15 cellular contexts compared by ENCODE assay signal in genomic region chr22:41847300-41847699, GRCh38. TPM values are rescaled to one million over a fixed set of nuclear protein-coding genes. Genes with fewer than 3 reads are reported as not detected.
DNase-seq lines count a peak whose midpoint lies in the region; ATAC-seq and TF ChIP-seq lines count a peak whose summit lies in the region.
"Had no signal": no experiment of that assay in that cellular context is flagged by ENCODE, and none has a peak within 500 bp of the region (broad histone marks: within the 10 kb centered on the region; RNA-seq: fewer than 3 reads in every experiment).

No MANE protein-coding gene starts in this region.

- H3K4me3 Mint-ChIP-seq in activated naive CD4-positive, alpha-beta T cell treated with anti-CD3 and anti-CD28 coated beads, Interleukin-2, amount 50 U/mL, for 24 hours = peak overlapping the region; percentile 53
- H3K4me3 Mint-ChIP-seq in T-helper 17 cell (no peak overlapping the region), glutamatergic neuron (ENCODE audit: unreplicated experiment) (peak overlapping the region; percentile 15), HFFc6 (no peak overlapping the region)

- peaks cover 8% of the 10 kb centered on the region for H3K36me3 Mint-ChIP-seq in activated naive CD4-positive, alpha-beta T cell treated with anti-CD3 and anti-CD28 coated beads, Interleukin-2, amount 50 U/mL, for 24 hours
- H3K36me3 Mint-ChIP-seq in activated naive CD4-positive, alpha-beta T cell treated with anti-CD3 and anti-CD28 coated beads, Interleukin-2, amount 50 U/mL, for 72 hours = peaks cover 0 to 14% of the 10 kb centered on the region in 2 donors
- H3K36me3 Mint-ChIP-seq in T-helper 17 cell (ENCODE audit: low read depth) (peaks cover 6% of the 10 kb centered on the region), glutamatergic neuron (ENCODE audit: unreplicated experiment) (no peaks in the 10 kb centered on the region), HFFc6 (ENCODE audit: low read depth) (no peaks in the 10 kb centered on the region)

- peaks cover 66% of the 10 kb centered on the region for H3K4me1 Mint-ChIP-seq in activated naive CD4-positive, alpha-beta T cell treated with anti-CD3 and anti-CD28 coated beads, Interleukin-2, amount 50 U/mL, for 24 hours
- H3K4me1 Mint-ChIP-seq in T-helper 17 cell = peaks cover 35% of the 10 kb centered on the region
- peaks cover 27% of the 10 kb centered on the region for H3K4me1 Mint-ChIP-seq in glutamatergic neuron (ENCODE audit: low read depth, unreplicated experiment)
- H3K4me1 Mint-ChIP-seq in HFFc6 (ENCODE audit: low read depth) = no peaks in the 10 kb centered on the region; the same call in 1 of the 2 replicates

- DNase-seq in activated naive CD4-positive, alpha-beta T cell treated with anti-CD3 and anti-CD28 coated beads, Interleukin-2, amount 50 U/mL, for 72 hours (ENCODE audit: low spot score in 2 of 2) = no peak
- DNase-seq in T-helper 17 cell (no peak), glutamatergic neuron (no peak), tibial nerve (ENCODE audit: low spot score in 2 of 2) (no peak), HFFc6 (no peak), posterior cingulate gyrus (no peak)
- DNase-seq: adrenal gland, BE2C, left lung, NCI-H2081 treated with DMSO at 0.1 percent for 48 hours, pancreas, PC-3 had no signal

- 62 to 65% methylated on average over 2 of the region's 2 CpGs for WGBS in tibial nerve, 2 donors

- H3K9me3 ChIP-seq in T-helper 17 cell (ENCODE audit: control insufficient read depth, low read length, poor library complexity, severe bottlenecking) (no peaks in the 10 kb centered on the region), tibial nerve (no peaks in the 10 kb centered on the region)
- H3K9me3 ChIP-seq: adrenal gland, BE2C, left lung, pancreas had no signal

- no peaks in the 10 kb centered on the region for H3K27me3 ChIP-seq in tibial nerve
- H3K27me3 ChIP-seq: adrenal gland, BE2C, left lung, pancreas had no signal

- H3K4me3 ChIP-seq in tibial nerve = no peak overlapping the region
- H3K4me3 ChIP-seq: adrenal gland, K562, left lung, pancreas had no signal

- intact Hi-C loops in posterior cingulate gyrus (cut with DNase I) = no loop called here

- no peak for ATAC-seq in activated naive CD4-positive, alpha-beta T cell treated with anti-CD3 and anti-CD28 coated beads, Interleukin-2, amount 50 U/mL, for 72 hours
- no peak for ATAC-seq in T-helper 17 cell
- ATAC-seq in GM19452 (IDR thresholded peaks at IDR 0.05; ENCODE audit: unreplicated experiment) = no peak
- ATAC-seq: K562, left lung, pancreas, PC-3 had no signal

- peak overlapping the region; percentile 73 for H3K27ac Mint-ChIP-seq in activated naive CD4-positive, alpha-beta T cell treated with anti-CD3 and anti-CD28 coated beads, Interleukin-2, amount 50 U/mL, for 24 hours
- H3K27ac Mint-ChIP-seq in activated naive CD4-positive, alpha-beta T cell treated with anti-CD3 and anti-CD28 coated beads, Interleukin-2, amount 50 U/mL, for 72 hours = no peak overlapping the region
- H3K27ac Mint-ChIP-seq in T-helper 17 cell (peak overlapping the region; percentile 65), glutamatergic neuron (ENCODE audit: unreplicated experiment) (peak overlapping the region; percentile 45), HFFc6 (no peak overlapping the region)

- H3K27me3 Mint-ChIP-seq in activated naive CD4-positive, alpha-beta T cell treated with anti-CD3 and anti-CD28 coated beads, Interleukin-2, amount 50 U/mL, for 24 hours = no peaks in the 10 kb centered on the region
- H3K27me3 Mint-ChIP-seq in T-helper 17 cell (no peaks in the 10 kb centered on the region), glutamatergic neuron (ENCODE audit: unreplicated experiment) (no peaks in the 10 kb centered on the region), HFFc6 (ENCODE audit: insufficient read depth) (no peaks in the 10 kb centered on the region)

- no peak for TF ChIP-seq POLR2A in tibial nerve (IDR thresholded peaks at IDR 0.05)

- no peak for TF ChIP-seq EP300 in tibial nerve (IDR thresholded peaks at IDR 0.05)

- H3K36me3 ChIP-seq in tibial nerve = no peaks in the 10 kb centered on the region
- H3K36me3 ChIP-seq: adrenal gland, left lung, pancreas had no signal

- peak overlapping the region in 3 of 4 donors; percentile 70 to 91 (median 89) for H3K27ac ChIP-seq in tibial nerve
- H3K27ac ChIP-seq: pancreas had no signal

- TF ChIP-seq CTCF in glutamatergic neuron (IDR thresholded peaks at IDR 0.05; ENCODE audit: partially characterized antibody, unreplicated experiment) (no peak), tibial nerve (IDR thresholded peaks at IDR 0.05) (no peak), HFFc6 (IDR thresholded peaks at IDR 0.05) (no peak)

- no peaks in the 10 kb centered on the region for H3K9me3 Mint-ChIP-seq in activated naive CD4-positive, alpha-beta T cell treated with anti-CD3 and anti-CD28 coated beads, Interleukin-2, amount 50 U/mL, for 24 hours
- H3K9me3 Mint-ChIP-seq in activated naive CD4-positive, alpha-beta T cell treated with anti-CD3 and anti-CD28 coated beads, Interleukin-2, amount 50 U/mL, for 72 hours = no peaks in the 10 kb centered on the region
- H3K9me3 Mint-ChIP-seq in glutamatergic neuron (ENCODE audit: unreplicated experiment) (no peaks in the 10 kb centered on the region), HFFc6 (no peaks in the 10 kb centered on the region)

- H3K4me1 ChIP-seq in tibial nerve = peaks cover 0 to 81% (median 50%) of the 10 kb centered on the region in 4 donors

RNA-seq across cellular contexts. Expression of gene SREBF2, which starts 14.4 kb away (rescaled TPM):
- total RNA-seq in activated naive CD4-positive, alpha-beta T cell treated with anti-CD3 and anti-CD28 coated beads, Interleukin-2, amount 50 U/mL, for 72 hours = 100 to 1,000 TPM; 162 to 163 TPM
- 100 to 1,000 TPM; 102 to 106 TPM for total RNA-seq in T-helper 17 cell
- 291 TPM for total RNA-seq in glutamatergic neuron (ENCODE audit: unreplicated experiment)
- 100 to 1,000 TPM in 3 of 4 donors, 10 to 100 TPM in 1; 73.5 to 157 (median 129) TPM for total RNA-seq in tibial nerve
- 10 to 100 TPM; 29.3 to 42.1 (median 37.6) TPM for total RNA-seq in HFFc6 (2021; fragmentation: NEBNext Ultra II Directional; extraction: Animal tissue kit (Norgen Biotek cat#: 25700))

RNA-seq across cellular contexts. Expression of gene CCDC134, which starts 46.8 kb away (rescaled TPM):
- total RNA-seq in activated naive CD4-positive, alpha-beta T cell treated with anti-CD3 and anti-CD28 coated beads, Interleukin-2, amount 50 U/mL, for 72 hours = 10 to 100 TPM; 16.7 to 31.7 TPM
- total RNA-seq in T-helper 17 cell (10 to 100 TPM; 13.7 to 14.2 TPM), glutamatergic neuron (ENCODE audit: unreplicated experiment) (9.4 TPM), tibial nerve (1 to 10 TPM; 6.5 to 9.6 (median 8.2) TPM)
- total RNA-seq in HFFc6 (2021; fragmentation: NEBNext Ultra II Directional; extraction: Animal tissue kit (Norgen Biotek cat#: 25700)) = 10 to 100 TPM in 2 of 6 experiments, 1 to 10 TPM in 4; 8.9 to 10.4 (median 9.1) TPM

Comparison
In these comparisons a context has a peak if more than half of its experiments do, and no peak if none do; other contexts are left out.
1. H3K27ac Mint-ChIP-seq: peak in activated naive CD4-positive, alpha-beta T cell treated with anti-CD3 and anti-CD28 coated beads, Interleukin-2, amount 50 U/mL, for 24 hours (single experiment), T-helper 17 cell (single experiment) and glutamatergic neuron (single experiment); none in activated naive CD4-positive, alpha-beta T cell treated with anti-CD3 and anti-CD28 coated beads, Interleukin-2, amount 50 U/mL, for 72 hours (0 of 2) and HFFc6 (single experiment).
2. H3K4me3 Mint-ChIP-seq: peak in activated naive CD4-positive, alpha-beta T cell treated with anti-CD3 and anti-CD28 coated beads, Interleukin-2, amount 50 U/mL, for 24 hours (single experiment) and glutamatergic neuron (single experiment); none in T-helper 17 cell (single experiment) and HFFc6 (single experiment).